ENCODE assay signal across 24 cellular contexts in the genomic region with DNA sequence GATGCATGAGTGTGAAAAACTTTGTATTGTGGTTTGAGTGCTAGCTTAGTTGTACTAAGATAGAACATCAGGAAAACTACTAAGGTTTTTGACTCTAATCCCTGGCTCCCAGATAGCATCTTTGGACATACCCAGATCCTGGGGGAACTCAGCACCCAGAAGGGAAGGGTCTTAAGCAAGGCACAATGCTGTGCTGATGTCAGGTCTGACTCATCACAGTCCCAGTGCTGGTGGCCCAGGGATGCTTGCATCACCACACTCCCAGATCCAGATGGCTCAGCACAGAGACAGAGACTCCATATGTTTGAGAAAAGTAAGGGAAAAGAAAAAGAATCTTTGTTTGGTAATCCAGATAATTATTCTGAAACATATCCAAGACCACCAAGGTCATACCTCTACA. TPM values are rescaled to one million over a fixed set of nuclear protein-coding genes. Genes with fewer than 3 reads are reported as not detected.
A peak's percentile ranks its signal among the peaks of the same experiment; 100 is the strongest.
DNase-seq lines count a peak whose midpoint lies in the region; ATAC-seq and TF ChIP-seq lines count a peak whose summit lies in the region.
"Had no signal": no experiment of that assay in that cellular context is flagged by ENCODE, and none has a peak within 500 bp of the region (broad histone marks: within the 10 kb centered on the region; RNA-seq: fewer than 3 reads in every experiment).

No MANE protein-coding gene starts in this region.

- no peak overlapping the region for H4K8ac ChIP-seq in trophoblast cell (ENCODE audit: low read depth, low read length)

- H4K12ac ChIP-seq in trophoblast cell (ENCODE audit: low read depth, low read length) = no peak overlapping the region

- no peak overlapping the region for H2BK12ac ChIP-seq in trophoblast cell (ENCODE audit: low read length)

- no peak overlapping the region for H2AK5ac ChIP-seq in trophoblast cell (ENCODE audit: low read length)

- no peak overlapping the region for H4K91ac ChIP-seq in trophoblast cell (ENCODE audit: low read depth, low read length)

- no peaks in the 10 kb centered on the region for H3K4me1 Mint-ChIP-seq in activated T-helper 17 cell treated with anti-CD3 and anti-CD28 coated beads, Interleukin-2, amount 50 U/mL, for 72 hours
- H3K4me1 Mint-ChIP-seq: CD4-positive, alpha-beta memory T cell; IgD-negative memory B cell; naive thymus-derived CD4-positive, alpha-beta T cell; stimulated activated naive CD8-positive, alpha-beta T cell treated with anti-CD3 and anti-CD28 coated beads, Interleukin-15, amount 100 ng/mL, for 72 hours had no signal

- no peaks in the 10 kb centered on the region for H3K79me2 ChIP-seq in trophoblast cell (ENCODE audit: control insufficient read depth, insufficient read depth, low read length, poor library complexity)

- no peaks in the 10 kb centered on the region for H3K27me3 Mint-ChIP-seq in activated T-helper 17 cell treated with anti-CD3 and anti-CD28 coated beads, Interleukin-2, amount 50 U/mL, for 72 hours
- H3K27me3 Mint-ChIP-seq: activated CD8-positive, alpha-beta T cell treated with anti-CD3 and anti-CD28 coated beads for 36 hours; CD4-positive, alpha-beta memory T cell; IgD-negative memory B cell; stimulated activated naive CD8-positive, alpha-beta T cell treated with anti-CD3 and anti-CD28 coated beads, Interleukin-15, amount 100 ng/mL, for 72 hours had no signal

- intact Hi-C loops in adrenal gland (cut with DNase I) = no loop called here
- intact Hi-C loops in ovary (cut with DNase I) = no loop called here
- intact Hi-C loops in cardiac septum (cut with DNase I) = no loop called here

- H3K27ac ChIP-seq in trophoblast cell (ENCODE audit: low read depth, low read length) (no peak overlapping the region), adrenal gland (no peak overlapping the region), ovary (no peak overlapping the region)
- H3K27ac ChIP-seq: tibial nerve had no signal

- ATAC-seq in GM21529 (IDR thresholded peaks at IDR 0.05; ENCODE audit: unreplicated experiment) = peak; percentile 22
- ATAC-seq in HG02759 (IDR thresholded peaks at IDR 0.05; ENCODE audit: unreplicated experiment) = peak; percentile 28
- no peak for ATAC-seq in activated T-helper 17 cell treated with anti-CD3 and anti-CD28 coated beads, Interleukin-2, amount 50 U/mL, for 72 hours (replicated peaks)
- ATAC-seq: left colon; naive thymus-derived CD4-positive, alpha-beta T cell; right cardiac atrium had no signal

- H3K9ac ChIP-seq in trophoblast cell (ENCODE audit: low read length) = no peak overlapping the region

- no peaks in the 10 kb centered on the region for H3K4me1 ChIP-seq in trophoblast cell (ENCODE audit: control insufficient read depth in 1 of 2, insufficient read depth in 2 of 2, low read length in 2 of 2)
- no peaks in the 10 kb centered on the region for H3K4me1 ChIP-seq in adrenal gland (replicated peaks in 1 of 2)
- no peaks in the 10 kb centered on the region for H3K4me1 ChIP-seq in ovary (ENCODE audit: insufficient read depth)
- H3K4me1 ChIP-seq: tibial nerve had no signal

- no peak for TF ChIP-seq POLR2A in adrenal gland (IDR thresholded peaks at IDR 0.05)
- no peak for TF ChIP-seq POLR2A in ovary (IDR thresholded peaks at IDR 0.05)

- peaks cover 8% of the 10 kb centered on the region for H3K9me3 Mint-ChIP-seq in activated T-helper 17 cell treated with anti-CD3 and anti-CD28 coated beads, Interleukin-2, amount 50 U/mL, for 72 hours

- H3K9me3 ChIP-seq in trophoblast cell (ENCODE audit: insufficient read depth, low read depth, low read length) (no peaks in the 10 kb centered on the region), adrenal gland (replicated peaks in 1 of 3) (no peaks in the 10 kb centered on the region), ovary (no peaks in the 10 kb centered on the region)
- H3K9me3 ChIP-seq: MG63 had no signal

- H3K36me3 ChIP-seq in trophoblast cell (ENCODE audit: control insufficient read depth in 1 of 2, insufficient read depth in 2 of 2, low read length in 2 of 2) = no peaks in the 10 kb centered on the region
- H3K36me3 ChIP-seq in adrenal gland (replicated peaks in 1 of 2) = no peaks in the 10 kb centered on the region
- H3K36me3 ChIP-seq in ovary = no peaks in the 10 kb centered on the region
- H3K36me3 ChIP-seq: MG63, tibial nerve had no signal

- no peak overlapping the region for H3K27ac Mint-ChIP-seq in activated T-helper 17 cell treated with anti-CD3 and anti-CD28 coated beads, Interleukin-2, amount 50 U/mL, for 72 hours
- H3K27ac Mint-ChIP-seq: activated CD8-positive, alpha-beta T cell treated with anti-CD3 and anti-CD28 coated beads for 36 hours; CD4-positive, alpha-beta memory T cell; IgD-negative memory B cell; naive thymus-derived CD4-positive, alpha-beta T cell; stimulated activated naive CD8-positive, alpha-beta T cell treated with anti-CD3 and anti-CD28 coated beads, Interleukin-15, amount 100 ng/mL, for 72 hours had no signal

- no peak overlapping the region for H2BK5ac ChIP-seq in trophoblast cell (ENCODE audit: low read depth, low read length, poor library complexity)

- H3K4me2 ChIP-seq in trophoblast cell (ENCODE audit: low read length) = no peak overlapping the region

- H3K79me1 ChIP-seq in trophoblast cell (ENCODE audit: low read length) = no peaks in the 10 kb centered on the region

- no peak overlapping the region for H2AFZ ChIP-seq in trophoblast cell (ENCODE audit: insufficient read depth, low read length, poor library complexity)

- TF ChIP-seq CTCF in adrenal gland (IDR thresholded peaks at IDR 0.05) = no peak
- no peak for TF ChIP-seq CTCF in ovary (IDR thresholded peaks at IDR 0.05)

- H2BK120ac ChIP-seq in trophoblast cell (ENCODE audit: insufficient read depth, low read length, poor library complexity) = no peak overlapping the region

- no peaks in the 10 kb centered on the region for H3K27me3 ChIP-seq in trophoblast cell (ENCODE audit: insufficient read depth, low read length)
- H3K27me3 ChIP-seq in adrenal gland = no peaks in the 10 kb centered on the region
- H3K27me3 ChIP-seq in ovary = no peaks in the 10 kb centered on the region
- H3K27me3 ChIP-seq: MG63, tibial nerve had no signal

- no peak overlapping the region for H3K4me3 Mint-ChIP-seq in activated T-helper 17 cell treated with anti-CD3 and anti-CD28 coated beads, Interleukin-2, amount 50 U/mL, for 72 hours
- H3K4me3 Mint-ChIP-seq: activated CD8-positive, alpha-beta T cell treated with anti-CD3 and anti-CD28 coated beads for 36 hours; CD4-positive, alpha-beta memory T cell; IgD-negative memory B cell; naive thymus-derived CD4-positive, alpha-beta T cell; stimulated activated naive CD8-positive, alpha-beta T cell treated with anti-CD3 and anti-CD28 coated beads, Interleukin-15, amount 100 ng/mL, for 72 hours had no signal

- no peak overlapping the region for H3K18ac ChIP-seq in trophoblast cell (ENCODE audit: low read length)

- H3K4ac ChIP-seq in trophoblast cell (ENCODE audit: low read depth, low read length) = no peak overlapping the region

- DNase-seq in OCI-M1 (lab: John Stamatoyannopoulos, UW) (peak; percentile 55), trophoblast cell (peak; percentile 21 to 35), adrenal gland (no peak), ovary (no peak), cardiac septum (ENCODE audit: low spot score) (no peak)
- DNase-seq: activated T-cell treated with anti-CD3 and anti-CD28 coated beads for 4 hours; CD4-positive, alpha-beta memory T cell; DMS153; GDM1; H7; left colon; naive thymus-derived CD4-positive, alpha-beta T cell; NCI-H1694; NCI-H526; right cardiac atrium had no signal

- no peak for TF ChIP-seq EP300 in ovary (IDR thresholded peaks at IDR 0.05)

- H3K4me3 ChIP-seq in trophoblast cell (ENCODE audit: low read depth, low read length) (no peak overlapping the region), adrenal gland (no peak overlapping the region), ovary (no peak overlapping the region)
- H3K4me3 ChIP-seq: MG63, tibial nerve had no signal

- H3K14ac ChIP-seq in trophoblast cell (ENCODE audit: low read length) = no peak overlapping the region

- H3K36me3 Mint-ChIP-seq in activated T-helper 17 cell treated with anti-CD3 and anti-CD28 coated beads, Interleukin-2, amount 50 U/mL, for 72 hours (ENCODE audit: low read depth) = no peaks in the 10 kb centered on the region
- H3K36me3 Mint-ChIP-seq: CD4-positive, alpha-beta memory T cell; IgD-negative memory B cell; naive thymus-derived CD4-positive, alpha-beta T cell had no signal

- no peak overlapping the region for H3K23ac ChIP-seq in trophoblast cell (ENCODE audit: low read length)

RNA-seq across cellular contexts. Expression of gene OR56A3, which starts 18.3 kb away (rescaled TPM):
- polyA plus RNA-seq in trophoblast cell (2013) = not detected in 2 replicates
- total RNA-seq in adrenal gland = not detected
- polyA plus RNA-seq in adrenal gland = not detected
- not detected for total RNA-seq in activated T-helper 17 cell treated with anti-CD3 and anti-CD28 coated beads, Interleukin-2, amount 50 U/mL, for 72 hours
- total RNA-seq in ovary = not detected
- polyA plus RNA-seq in ovary = not detected
- not detected for total RNA-seq in cardiac septum
- total RNA-seq: activated CD8-positive, alpha-beta T cell treated with anti-CD3 and anti-CD28 coated beads for 36 hours; CD4-positive, alpha-beta memory T cell; H7; left colon; naive thymus-derived CD4-positive, alpha-beta T cell; omental fat pad; right cardiac atrium; tibial nerve had no signal
- polyA plus RNA-seq: CD4-positive, alpha-beta memory T cell; IgD-negative memory B cell; naive thymus-derived CD4-positive, alpha-beta T cell; right cardiac atrium had no signal

RNA-seq across cellular contexts. Expression of gene OR52E5, which starts 30.8 kb away (rescaled TPM):
- not detected in 2 replicates for polyA plus RNA-seq in trophoblast cell (2013)
- not detected for total RNA-seq in adrenal gland
- polyA plus RNA-seq in adrenal gland = not detected
- total RNA-seq in activated T-helper 17 cell treated with anti-CD3 and anti-CD28 coated beads, Interleukin-2, amount 50 U/mL, for 72 hours = not detected
- total RNA-seq in ovary = not detected
- not detected for polyA plus RNA-seq in ovary
- total RNA-seq in cardiac septum = not detected
- total RNA-seq: activated CD8-positive, alpha-beta T cell treated with anti-CD3 and anti-CD28 coated beads for 36 hours; CD4-positive, alpha-beta memory T cell; H7; left colon; naive thymus-derived CD4-positive, alpha-beta T cell; omental fat pad; right cardiac atrium; tibial nerve had no signal
- polyA plus RNA-seq: CD4-positive, alpha-beta memory T cell; IgD-negative memory B cell; naive thymus-derived CD4-positive, alpha-beta T cell; right cardiac atrium had no signal

RNA-seq across cellular contexts. Expression of gene OR52E4, which starts 43.4 kb away (rescaled TPM):
- polyA plus RNA-seq in trophoblast cell (2013) = not detected in 2 replicates
- not detected for total RNA-seq in adrenal gland
- not detected for polyA plus RNA-seq in adrenal gland
- total RNA-seq in activated T-helper 17 cell treated with anti-CD3 and anti-CD28 coated beads, Interleukin-2, amount 50 U/mL, for 72 hours = not detected
- total RNA-seq in ovary = not detected
- not detected for polyA plus RNA-seq in ovary
- total RNA-seq in cardiac septum = not detected
- total RNA-seq: activated CD8-positive, alpha-beta T cell treated with anti-CD3 and anti-CD28 coated beads for 36 hours; CD4-positive, alpha-beta memory T cell; H7; left colon; naive thymus-derived CD4-positive, alpha-beta T cell; omental fat pad; right cardiac atrium; tibial nerve had no signal
- polyA plus RNA-seq: CD4-positive, alpha-beta memory T cell; IgD-negative memory B cell; naive thymus-derived CD4-positive, alpha-beta T cell; right cardiac atrium had no signal

RNA-seq across cellular contexts. Expression of gene OR56A5, which starts 44.5 kb away (rescaled TPM):
- polyA plus RNA-seq in trophoblast cell (2013) = not detected in 2 replicates
- total RNA-seq in adrenal gland (not detected), ovary (not detected), cardiac septum (not detected)
- polyA plus RNA-seq in adrenal gland (not detected), ovary (not detected)
- total RNA-seq in activated T-helper 17 cell treated with anti-CD3 and anti-CD28 coated beads, Interleukin-2, amount 50 U/mL, for 72 hours = not detected
- total RNA-seq: activated CD8-positive, alpha-beta T cell treated with anti-CD3 and anti-CD28 coated beads for 36 hours; CD4-positive, alpha-beta memory T cell; H7; left colon; naive thymus-derived CD4-positive, alpha-beta T cell; omental fat pad; right cardiac atrium; tibial nerve had no signal
- polyA plus RNA-seq: CD4-positive, alpha-beta memory T cell; IgD-negative memory B cell; naive thymus-derived CD4-positive, alpha-beta T cell; right cardiac atrium had no signal

Comparison
In these comparisons a context has a peak if more than half of its experiments do, and no peak if none do; other contexts are left out.
1. DNase-seq: peak in OCI-M1 (single experiment) and trophoblast cell (2 of 2); none in adrenal gland (0 of 7), ovary (0 of 5) and cardiac septum (single experiment).